In genomic region chr2:102271844-102272243, GRCh38 we compare ENCODE assay signal across 17 cellular contexts. TPM values are rescaled to one million over a fixed set of nuclear protein-coding genes. Genes with fewer than 3 reads are reported as not detected.
DNase-seq lines count a peak whose midpoint lies in the region; ATAC-seq and TF ChIP-seq lines count a peak whose summit lies in the region.
"Had no signal": no experiment of that assay in that cellular context is flagged by ENCODE, and none has a peak within 500 bp of the region (broad histone marks: within the 10 kb centered on the region; RNA-seq: fewer than 3 reads in every experiment).

No MANE protein-coding gene starts in this region.

- H2BK5ac ChIP-seq in mesendoderm (ENCODE audit: low read length): no peak overlapping the region

- H3K4me1 ChIP-seq in CD4-positive, alpha-beta memory T cell (ENCODE audit: insufficient read depth, low read length): peaks cover 18% of the 10 kb centered on the region
- H3K4me1 ChIP-seq in mesendoderm (ENCODE audit: control insufficient read depth, low read depth, low read length): peaks cover under 1% of the 10 kb centered on the region
- H3K4me1 ChIP-seq: HAP-1 had no signal

- TF ChIP-seq CTCF in HFFc6 (IDR thresholded peaks at IDR 0.05) (0 out of 2 replicates have a peak, but pooled peaks have one; percentile 14), RWPE1 (conservative IDR thresholded peaks at IDR 0.05; ENCODE audit: low read depth) (no peak)
- TF ChIP-seq CTCF in activated CD8-positive, alpha-beta T cell treated with anti-CD3 and anti-CD28 coated beads for 36 hours (IDR thresholded peaks at IDR 0.05): no peak

- CTCF ChIA-PET in CD4-positive, alpha-beta memory T cell (lab: Charles Lee; ENCODE audit: partially characterized antibody): interaction anchor here (0.8 to 1.3 kb wide), 3 partner anchors 12 to 172 kb away, joined by 3 to 5 read pairs (median 5); no protein-coding TSS in a partner anchor
- CTCF ChIA-PET in activated CD8-positive, alpha-beta T cell treated with anti-CD3 and anti-CD28 coated beads for 36 hours (lab: Charles Lee): interaction anchor here (1.0 to 1.7 kb wide), 9 partner anchors 10 to 252 kb away, joined by 3 to 8 read pairs (median 4); partner anchors contain the start of gene IL18R1
- CTCF ChIA-PET in RWPE1 (lab: Yijun Ruan, JAX): interaction anchor here (0.7 kb wide), 1 partner anchor 175 kb away, joined by 3 read pairs; no protein-coding TSS in a partner anchor

- no peak overlapping the region for H4K5ac ChIP-seq in mesendoderm (ENCODE audit: low read length)

- H3K4me2 ChIP-seq in mesendoderm (ENCODE audit: low read length): no peak overlapping the region

- no peak overlapping the region for H3K4ac ChIP-seq in mesendoderm (ENCODE audit: low read depth, low read length)

- H3K4me1 Mint-ChIP-seq in CD4-positive, alpha-beta memory T cell: peaks cover 10 to 23% (median 14%) of the 10 kb centered on the region in 4 donors
- H3K4me1 Mint-ChIP-seq in HFFc6 (ENCODE audit: low read depth) (no peaks in the 10 kb centered on the region), memory B cell (peaks cover 4% of the 10 kb centered on the region)
- H3K4me1 Mint-ChIP-seq in activated CD8-positive, alpha-beta T cell treated with anti-CD3 and anti-CD28 coated beads for 36 hours (ENCODE audit: low read depth): peaks cover 37% of the 10 kb centered on the region
- H3K4me1 Mint-ChIP-seq: brain had no signal

- H2BK120ac ChIP-seq in mesendoderm (ENCODE audit: low read depth, low read length): no peak overlapping the region

- H3K9me3 Mint-ChIP-seq in CD4-positive, alpha-beta memory T cell: peaks cover 0 to 2% (median 0%) of the 10 kb centered on the region in 8 donors
- H3K9me3 Mint-ChIP-seq in HFFc6 (no peaks in the 10 kb centered on the region), memory B cell (peaks cover 4% of the 10 kb centered on the region)
- H3K9me3 Mint-ChIP-seq in activated CD8-positive, alpha-beta T cell treated with anti-CD3 and anti-CD28 coated beads for 36 hours: peaks cover 3% of the 10 kb centered on the region

- no peak overlapping the region for H2BK15ac ChIP-seq in mesendoderm (replicated peaks; ENCODE audit: low read depth)

- H3K27ac ChIP-seq in CD4-positive, alpha-beta memory T cell (ENCODE audit: low read depth, low read length): no peak overlapping the region
- H3K27ac ChIP-seq in RWPE1 (no peak overlapping the region), mesendoderm (ENCODE audit: low read depth, low read length) (no peak overlapping the region)
- H3K27ac ChIP-seq: vagina had no signal

- peak overlapping the region in 4 of 8 donors; percentile 6 to 30 (median 17) for H3K4me3 Mint-ChIP-seq in CD4-positive, alpha-beta memory T cell
- no peak overlapping the region for H3K4me3 Mint-ChIP-seq in HFFc6
- H3K4me3 Mint-ChIP-seq in activated CD8-positive, alpha-beta T cell treated with anti-CD3 and anti-CD28 coated beads for 36 hours: peak overlapping the region; percentile 13
- no peak overlapping the region for H3K4me3 Mint-ChIP-seq in memory B cell
- H3K4me3 Mint-ChIP-seq: brain had no signal

- ATAC-seq in activated CD8-positive, alpha-beta T cell treated with anti-CD3 and anti-CD28 coated beads for 36 hours: peak; percentile 81
- ATAC-seq in memory B cell (ENCODE audit: low read depth): peak; percentile 59
- ATAC-seq: left lung, Panc1 had no signal

- no peaks in the 10 kb centered on the region for H3K36me3 ChIP-seq in CD4-positive, alpha-beta memory T cell (ENCODE audit: insufficient read depth, low read length)
- H3K36me3 ChIP-seq in mesendoderm (ENCODE audit: control insufficient read depth, insufficient read depth, low read length): no peaks in the 10 kb centered on the region
- H3K36me3 ChIP-seq: HAP-1, left lung, spleen, vagina had no signal

- no peak overlapping the region for H3K18ac ChIP-seq in mesendoderm (ENCODE audit: low read length)

- H3K23ac ChIP-seq in mesendoderm (ENCODE audit: low read length): no peak overlapping the region

- no peaks in the 10 kb centered on the region for H3K9me3 ChIP-seq in CD4-positive, alpha-beta memory T cell (ENCODE audit: control insufficient read depth in 1 of 2, low read length in 2 of 2)
- H3K9me3 ChIP-seq: HAP-1, left lung, vagina had no signal

- no peak overlapping the region for H4K8ac ChIP-seq in mesendoderm (ENCODE audit: low read depth, low read length)

- no peaks in the 10 kb centered on the region for H3K27me3 ChIP-seq in CD4-positive, alpha-beta memory T cell (ENCODE audit: insufficient read depth, low read length)
- no peaks in the 10 kb centered on the region for H3K27me3 ChIP-seq in mesendoderm (ENCODE audit: insufficient read depth, low read length, poor library complexity)
- H3K27me3 ChIP-seq: left lung, vagina had no signal

- no peak overlapping the region for H3K9ac ChIP-seq in mesendoderm (ENCODE audit: low read length)

- peak overlapping the region in 4 of 7 donors; percentile 6 to 79 (median 48) for H3K27ac Mint-ChIP-seq in CD4-positive, alpha-beta memory T cell
- H3K27ac Mint-ChIP-seq in HFFc6 (no peak overlapping the region), memory B cell (no peak overlapping the region)
- H3K27ac Mint-ChIP-seq in activated CD8-positive, alpha-beta T cell treated with anti-CD3 and anti-CD28 coated beads for 36 hours: peak overlapping the region; percentile 8
- H3K27ac Mint-ChIP-seq: brain had no signal

- H3K27me3 Mint-ChIP-seq in CD4-positive, alpha-beta memory T cell: peaks cover 0 to 8% of the 10 kb centered on the region in 2 donors
- peaks cover 22% of the 10 kb centered on the region for H3K27me3 Mint-ChIP-seq in HFFc6 (ENCODE audit: insufficient read depth)
- H3K27me3 Mint-ChIP-seq in activated CD8-positive, alpha-beta T cell treated with anti-CD3 and anti-CD28 coated beads for 36 hours: peaks cover 5% of the 10 kb centered on the region
- H3K27me3 Mint-ChIP-seq in memory B cell: peaks cover 27% of the 10 kb centered on the region

- intact Hi-C loops in CD4-positive, alpha-beta memory T cell (cut with micrococcal nuclease): loop anchor here (1.0 kb wide), 1 partner anchor 171 kb away; no protein-coding TSS in a partner anchor
- intact Hi-C loops in activated CD8-positive, alpha-beta T cell treated with anti-CD3 and anti-CD28 coated beads for 36 hours (cut with micrococcal nuclease): no loop called here

- no peak overlapping the region for H2AK5ac ChIP-seq in mesendoderm (ENCODE audit: low read length)

- H3K56ac ChIP-seq in mesendoderm (ENCODE audit: low read length): no peak overlapping the region

- H3K79me1 ChIP-seq in mesendoderm (ENCODE audit: low read length): no peaks in the 10 kb centered on the region

- WGBS in mesendoderm (ENCODE audit: extremely low coverage, insufficient coverage, low lambda C conversion rate): no CpG with 5 or more reads among the region's 5 CpGs

- POLR2A ChIA-PET in CD4-positive, alpha-beta memory T cell (lab: Charles Lee; ENCODE audit: partially characterized antibody): no interaction called here
- POLR2A ChIA-PET in activated CD8-positive, alpha-beta T cell treated with anti-CD3 and anti-CD28 coated beads for 36 hours (lab: Charles Lee): no interaction called here
- POLR2A ChIA-PET in RWPE1 (lab: Yijun Ruan, JAX; ENCODE audit: low non-redundant PET): no interaction called here

- peak in 3 of 5 donors; percentile 15 to 24 (median 21) for DNase-seq in CD4-positive, alpha-beta memory T cell
- DNase-seq in HFFc6 (no peak), memory B cell (ENCODE audit: low spot score in 2 of 2) (no peak), RWPE1 (ENCODE audit: low spot score) (no peak), mesendoderm (no peak), NCI-H1092 treated with DMSO at 0.1 percent for 48 hours (lab: John Stamatoyannopoulos, UW) (no peak)
- no peak for DNase-seq in activated CD8-positive, alpha-beta T cell treated with anti-CD3 and anti-CD28 coated beads for 36 hours
- DNase-seq: KBM-7, left lung, NCI-H446 treated with DMSO at 0.1 percent for 48 hours, spleen had no signal

- H3K79me2 ChIP-seq in mesendoderm (ENCODE audit: control insufficient read depth, insufficient read depth, low read length): no peaks in the 10 kb centered on the region

- H3K4me3 ChIP-seq in CD4-positive, alpha-beta memory T cell (ENCODE audit: low read length in 2 of 2): no peak overlapping the region
- H3K4me3 ChIP-seq in mesendoderm (ENCODE audit: low read length): no peak overlapping the region
- H3K4me3 ChIP-seq: HAP-1, left lung, spleen, vagina had no signal

- peaks cover 0 to 3% of the 10 kb centered on the region in 2 donors for H3K36me3 Mint-ChIP-seq in CD4-positive, alpha-beta memory T cell
- H3K36me3 Mint-ChIP-seq in HFFc6 (ENCODE audit: low read depth) (no peaks in the 10 kb centered on the region), memory B cell (peaks cover 3% of the 10 kb centered on the region)
- H3K36me3 Mint-ChIP-seq in activated CD8-positive, alpha-beta T cell treated with anti-CD3 and anti-CD28 coated beads for 36 hours (ENCODE audit: low read depth): no peaks in the 10 kb centered on the region
- H3K36me3 Mint-ChIP-seq: brain had no signal

RNA-seq across cellular contexts. Expression of gene IL1RL1, which starts 39.5 kb away (rescaled TPM):
- total RNA-seq in CD4-positive, alpha-beta memory T cell: under 1 TPM; 0.26 to 0.33 TPM
- polyA plus RNA-seq in CD4-positive, alpha-beta memory T cell: under 1 TPM in 1 of 2 donors, not detected in 1; 0.29 TPM
- not detected for total RNA-seq in HFFc6 (2021; fragmentation: NEBNext Ultra II Directional; extraction: Animal tissue kit (Norgen Biotek cat#: 25700))
- total RNA-seq in activated CD8-positive, alpha-beta T cell treated with anti-CD3 and anti-CD28 coated beads for 36 hours: under 1 TPM; 0.09 to 0.20 TPM
- polyA plus RNA-seq in mesendoderm (2013, experiment 1 of 2): 0.06 TPM
- 0.03 TPM for polyA plus RNA-seq in mesendoderm (2013, experiment 2 of 2)
- total RNA-seq: myocyte had no signal
- polyA plus RNA-seq: CD14-positive monocyte had no signal

Comparison
In these comparisons a context has a peak if more than half of its experiments do, and no peak if none do; other contexts are left out.
1. DNase-seq: peak in CD4-positive, alpha-beta memory T cell (3 of 5); none in HFFc6 (single experiment), activated CD8-positive, alpha-beta T cell treated with anti-CD3 and anti-CD28 coated beads for 36 hours (single experiment), memory B cell (0 of 2), RWPE1 (single experiment), mesendoderm (single experiment) and NCI-H1092 treated with DMSO at 0.1 percent for 48 hours (single experiment).
2. H3K27ac Mint-ChIP-seq: peak in CD4-positive, alpha-beta memory T cell (4 of 7) and activated CD8-positive, alpha-beta T cell treated with anti-CD3 and anti-CD28 coated beads for 36 hours (single experiment); none in HFFc6 (single experiment) and memory B cell (single experiment).